ENCODE assay signal across 29 cellular contexts in the genomic region with DNA sequence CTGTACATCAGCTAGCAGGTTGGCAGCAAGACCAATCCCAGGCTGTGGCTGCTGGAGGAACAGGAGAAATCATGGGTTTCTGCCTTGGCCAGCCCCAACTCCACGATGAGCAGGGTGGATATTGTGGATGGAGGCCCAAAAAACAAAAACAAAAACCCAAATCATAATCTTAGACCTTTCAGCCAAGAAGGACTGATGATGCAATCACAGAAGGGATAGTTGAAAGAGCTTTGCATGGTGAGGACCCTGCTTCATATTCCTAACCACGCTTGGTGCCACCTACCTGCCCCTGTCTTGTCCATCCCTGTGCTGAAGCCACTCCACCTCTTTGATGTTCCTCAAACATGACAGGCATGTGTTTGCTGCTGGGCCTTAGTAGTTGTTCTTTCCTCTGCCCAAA.
"Had no signal": no experiment of that assay in that cellular context is flagged by ENCODE, and none has a peak within 500 bp of the region (broad histone marks: within the 10 kb centered on the region; RNA-seq: fewer than 3 reads in every experiment).

No MANE protein-coding gene starts in this region.

- H3K27me3 ChIP-seq: colonic mucosa, esophagus muscularis mucosa, esophagus squamous epithelium, foreskin keratinocyte, gastrocnemius medialis, gastroesophageal sphincter had no signal

- H3K9me3 Mint-ChIP-seq: dendritic cell treated with granulocyte-macrophage colony-stimulating factor and Interleukin-4, amounts not matched to agents 40 ng/mL and 50 ng/mL, for 4 days; effector memory CD8-positive, alpha-beta T cell had no signal

- H3K27me3 Mint-ChIP-seq: dendritic cell treated with granulocyte-macrophage colony-stimulating factor and Interleukin-4, amounts not matched to agents 40 ng/mL and 50 ng/mL, for 4 days; effector memory CD8-positive, alpha-beta T cell had no signal

- H3K4me3 Mint-ChIP-seq: dendritic cell treated with granulocyte-macrophage colony-stimulating factor and Interleukin-4, amounts not matched to agents 40 ng/mL and 50 ng/mL, for 4 days; effector memory CD8-positive, alpha-beta T cell; endodermal cell had no signal

- H3K4me1 Mint-ChIP-seq: endodermal cell had no signal

- H3K9me3 ChIP-seq: colonic mucosa, esophagus muscularis mucosa, esophagus squamous epithelium, gastrocnemius medialis, gastroesophageal sphincter, heart left ventricle, heart right ventricle had no signal

- H3K4me3 ChIP-seq: colonic mucosa, coronary artery, dorsolateral prefrontal cortex, esophagus muscularis mucosa, esophagus squamous epithelium, gastrocnemius medialis, gastroesophageal sphincter, heart left ventricle, heart right ventricle had no signal

- DNase-seq: colonic mucosa; cortex of kidney; dermis blood vessel endothelial cell; dorsolateral prefrontal cortex; effector CD4-positive, alpha-beta T cell; effector CD8-positive, alpha-beta T cell; effector memory CD4-positive, alpha-beta T cell; effector memory CD8-positive, alpha-beta T cell; endodermal cell; erythroblast; esophagus squamous epithelium; foreskin fibroblast; foreskin keratinocyte; foreskin melanocyte; gastrocnemius medialis; glutamatergic neuron; head of caudate nucleus; heart left ventricle; heart right ventricle had no signal

- FAIRE-seq: colon, endometrium, endothelial cell of umbilical vein, frontal cortex had no signal

- H3K4me1 ChIP-seq: colonic mucosa, esophagus muscularis mucosa, esophagus squamous epithelium, foreskin keratinocyte, gastrocnemius medialis, gastroesophageal sphincter, heart left ventricle, heart right ventricle had no signal

- H3K27ac Mint-ChIP-seq: dendritic cell treated with granulocyte-macrophage colony-stimulating factor and Interleukin-4, amounts not matched to agents 40 ng/mL and 50 ng/mL, for 4 days; effector memory CD8-positive, alpha-beta T cell; endodermal cell had no signal

- H3K36me3 ChIP-seq: colonic mucosa, esophagus muscularis mucosa, esophagus squamous epithelium, gastrocnemius medialis, gastroesophageal sphincter, heart left ventricle, heart right ventricle had no signal

- ATAC-seq: effector memory CD8-positive, alpha-beta T cell; esophagus mucosa; foreskin keratinocyte; gastrocnemius medialis; gastroesophageal sphincter; heart left ventricle; heart right ventricle had no signal

- H3K27ac ChIP-seq: colonic mucosa, coronary artery, dorsolateral prefrontal cortex, epithelial cell of prostate, esophagus muscularis mucosa, esophagus squamous epithelium, foreskin keratinocyte, gastrocnemius medialis, gastroesophageal sphincter, heart left ventricle, heart right ventricle had no signal
